Comparison of ENCODE assay signal across 13 cellular contexts in genomic region chr7:978416-979091, GRCh38. TPM values are rescaled to one million over a fixed set of nuclear protein-coding genes. Genes with fewer than 3 reads are reported as not detected.
"Had no signal": no experiment of that assay in that cellular context is flagged by ENCODE, and none has a peak within 500 bp of the region (broad histone marks: within the 10 kb centered on the region; RNA-seq: fewer than 3 reads in every experiment).

No MANE protein-coding gene starts in this region.

- H3K27ac ChIP-seq: brain microvascular endothelial cell, esophagus squamous epithelium, left lung, ovary, vagina had no signal

- H3K27me3 ChIP-seq: brain microvascular endothelial cell, ovary, vagina had no signal

- H3K27ac Mint-ChIP-seq: activated naive CD4-positive, alpha-beta T cell treated with anti-CD3 and anti-CD28 coated beads, Interleukin-2, amount 10 ng/mL, durations not matched to agents 7 days and 5 days; activated T-helper 2 cell treated with anti-CD3 and anti-CD28 coated beads, Interferon-gamma antibody, Interleukin-2, Interleukin-4, amounts not matched to agents 10 μg/mL and 5 μg/mL and 100 μg/mL, durations not matched to agents 14 hours and 24 hours and 36 hours; memory B cell had no signal

- H3K4me3 ChIP-seq: esophagus squamous epithelium, left lung, ovary, vagina had no signal

- H3K36me3 ChIP-seq: brain microvascular endothelial cell, left lung, ovary, vagina had no signal

- H3K9me3 Mint-ChIP-seq: activated naive CD4-positive, alpha-beta T cell treated with anti-CD3 and anti-CD28 coated beads, Interleukin-2, amount 10 ng/mL, durations not matched to agents 7 days and 5 days; activated T-helper 2 cell treated with anti-CD3 and anti-CD28 coated beads, Interferon-gamma antibody, Interleukin-2, Interleukin-4, amounts not matched to agents 10 μg/mL and 5 μg/mL and 100 μg/mL, durations not matched to agents 14 hours and 24 hours and 36 hours; memory B cell; neural crest cell had no signal

- H3K27me3 Mint-ChIP-seq: memory B cell had no signal

- H3K36me3 Mint-ChIP-seq: activated naive CD4-positive, alpha-beta T cell treated with anti-CD3 and anti-CD28 coated beads, Interleukin-2, amount 10 ng/mL, durations not matched to agents 7 days and 5 days; memory B cell had no signal

- DNase-seq: activated naive CD4-positive, alpha-beta T cell treated with anti-CD3 and anti-CD28 coated beads, Interleukin-2, amount 10 ng/mL, durations not matched to agents 7 days and 5 days; brain microvascular endothelial cell; esophagus squamous epithelium; foreskin fibroblast; ovary; T-helper 2 cell had no signal

- H3K9me3 ChIP-seq: esophagus squamous epithelium, left lung, ovary, vagina had no signal

- H3K4me3 Mint-ChIP-seq: activated naive CD4-positive, alpha-beta T cell treated with anti-CD3 and anti-CD28 coated beads, Interleukin-2, amount 10 ng/mL, durations not matched to agents 7 days and 5 days; memory B cell had no signal

RNA-seq across cellular contexts. Expression of gene CYP2W1, which starts 4.4 kb away (rescaled TPM):
- total RNA-seq: activated T-helper 2 cell treated with anti-CD3 and anti-CD28 coated beads, Interferon-gamma antibody, Interleukin-2, Interleukin-4, amounts not matched to agents 10 μg/mL and 5 μg/mL and 100 μg/mL, durations not matched to agents 14 hours and 24 hours and 36 hours; cerebellum; left lung; neural crest cell; renal cortical epithelial cell had no signal
